13 cellular contexts compared by ENCODE assay signal in genomic region chr4:184400891-184401290, GRCh38.
A peak's percentile ranks its signal among the peaks of the same experiment; 100 is the strongest.
DNase-seq lines count a peak whose midpoint lies in the region; ATAC-seq and TF ChIP-seq lines count a peak whose summit lies in the region.
"Had no signal": no experiment of that assay in that cellular context is flagged by ENCODE, and none has a peak within 500 bp of the region (broad histone marks: within the 10 kb centered on the region; RNA-seq: fewer than 3 reads in every experiment).

No MANE protein-coding gene starts in this region.

- no peaks in the 10 kb centered on the region for H3K27me3 Mint-ChIP-seq in activated CD8-positive, alpha-beta T cell treated with anti-CD3 and anti-CD28 coated beads for 36 hours
- H3K27me3 Mint-ChIP-seq in activated CD4-positive, alpha-beta memory T cell treated with anti-CD3 and anti-CD28 coated beads, Interleukin-2, amount 10 ng/mL, durations not matched to agents 7 days and 5 days: no peaks in the 10 kb centered on the region
- H3K27me3 Mint-ChIP-seq: CD4-positive, alpha-beta memory T cell had no signal

- intact Hi-C loops in HCT116 (cut with micrococcal nuclease) (no loop called here), esophagus squamous epithelium (cut with DNase I) (loop anchor here (10.0 kb wide), 1 partner anchor 134 kb away; no protein-coding TSS in a partner anchor), psoas muscle (cut with DNase I) (no loop called here)
- intact Hi-C loops in activated CD8-positive, alpha-beta T cell treated with anti-CD3 and anti-CD28 coated beads for 36 hours (cut with micrococcal nuclease): no loop called here

- H3K4me1 Mint-ChIP-seq in activated CD8-positive, alpha-beta T cell treated with anti-CD3 and anti-CD28 coated beads for 36 hours (ENCODE audit: low read depth): peaks cover 54% of the 10 kb centered on the region
- H3K4me1 Mint-ChIP-seq in activated CD4-positive, alpha-beta memory T cell treated with anti-CD3 and anti-CD28 coated beads, Interleukin-2, amount 10 ng/mL, durations not matched to agents 7 days and 5 days: peaks cover 45% of the 10 kb centered on the region

- H3K9ac ChIP-seq in HCT116 (ENCODE audit: low read length): no peak overlapping the region

- no peak for ATAC-seq in HCT116
- no peak for ATAC-seq in activated CD8-positive, alpha-beta T cell treated with anti-CD3 and anti-CD28 coated beads for 36 hours
- ATAC-seq in psoas muscle: no peak
- ATAC-seq in GM19452 (IDR thresholded peaks at IDR 0.05; ENCODE audit: unreplicated experiment): no peak
- no peak for ATAC-seq in HG03378 (IDR thresholded peaks at IDR 0.05; ENCODE audit: unreplicated experiment)

- WGBS in esophagus squamous epithelium, 2 donors: 52 to 56% methylated on average over 8 of the region's 8 CpGs
- WGBS in psoas muscle, 3 donors: 76 to 85% (median 82%) methylated on average over 8 of the region's 8 CpGs

- no peaks in the 10 kb centered on the region for H3K9me2 ChIP-seq in HCT116 (ENCODE audit: insufficient read depth)

- no peak overlapping the region for H3K4me3 Mint-ChIP-seq in activated CD8-positive, alpha-beta T cell treated with anti-CD3 and anti-CD28 coated beads for 36 hours
- H3K4me3 Mint-ChIP-seq in activated CD4-positive, alpha-beta memory T cell treated with anti-CD3 and anti-CD28 coated beads, Interleukin-2, amount 10 ng/mL, durations not matched to agents 7 days and 5 days: no peak overlapping the region
- H3K4me3 Mint-ChIP-seq: CD4-positive, alpha-beta memory T cell had no signal

- TF ChIP-seq CTCF in HCT116 (IDR thresholded peaks at IDR 0.05 in 2 of 3, conservative IDR thresholded peaks at IDR 0.05 in 1 of 3; ENCODE audit: borderline replicate concordance in 1 of 3, insufficient read depth in 1 of 3, low read depth in 2 of 3, low read length in 2 of 3) (no peak), esophagus squamous epithelium (IDR thresholded peaks at IDR 0.05) (no peak), psoas muscle (IDR thresholded peaks at IDR 0.05) (no peak)
- TF ChIP-seq CTCF in activated CD8-positive, alpha-beta T cell treated with anti-CD3 and anti-CD28 coated beads for 36 hours (IDR thresholded peaks at IDR 0.05): no peak

- no peak overlapping the region for H3K4me3 ChIP-seq in HCT116 (replicated peaks in 1 of 2; ENCODE audit: low read depth in 1 of 2, low read length in 2 of 2)
- H3K4me3 ChIP-seq in esophagus squamous epithelium: no peak overlapping the region
- H3K4me3 ChIP-seq in psoas muscle: no peak overlapping the region
- H3K4me3 ChIP-seq: cardiac muscle cell had no signal

- H4K20me1 ChIP-seq in HCT116 (ENCODE audit: insufficient read depth): no peaks in the 10 kb centered on the region

- H2AFZ ChIP-seq in HCT116 (ENCODE audit: low read depth, low read length, poor library complexity, severe bottlenecking): no peak overlapping the region

- peak overlapping the region; percentile 10 for H3K27ac Mint-ChIP-seq in activated CD8-positive, alpha-beta T cell treated with anti-CD3 and anti-CD28 coated beads for 36 hours
- no peak overlapping the region for H3K27ac Mint-ChIP-seq in activated CD4-positive, alpha-beta memory T cell treated with anti-CD3 and anti-CD28 coated beads, Interleukin-2, amount 10 ng/mL, durations not matched to agents 7 days and 5 days
- H3K27ac Mint-ChIP-seq: activated T-helper 2 cell treated with anti-CD3 and anti-CD28 coated beads, Interferon-gamma antibody, Interleukin-2, Interleukin-4, amounts not matched to agents 10 μg/mL and 5 μg/mL and 100 μg/mL, durations not matched to agents 14 hours and 24 hours and 36 hours had no signal

- H3K9me3 Mint-ChIP-seq in activated CD8-positive, alpha-beta T cell treated with anti-CD3 and anti-CD28 coated beads for 36 hours: no peaks in the 10 kb centered on the region
- H3K9me3 Mint-ChIP-seq in activated CD4-positive, alpha-beta memory T cell treated with anti-CD3 and anti-CD28 coated beads, Interleukin-2, amount 10 ng/mL, durations not matched to agents 7 days and 5 days: no peaks in the 10 kb centered on the region
- H3K9me3 Mint-ChIP-seq: activated T-helper 2 cell treated with anti-CD3 and anti-CD28 coated beads, Interferon-gamma antibody, Interleukin-2, Interleukin-4, amounts not matched to agents 10 μg/mL and 5 μg/mL and 100 μg/mL, durations not matched to agents 14 hours and 24 hours and 36 hours; CD4-positive, alpha-beta memory T cell had no signal

- H3K79me2 ChIP-seq in HCT116 (ENCODE audit: insufficient read depth, low read length): no peaks in the 10 kb centered on the region

- H3K27me3 ChIP-seq in HCT116 (ENCODE audit: insufficient read depth, low read length) (no peaks in the 10 kb centered on the region), esophagus squamous epithelium (no peaks in the 10 kb centered on the region), psoas muscle (ENCODE audit: insufficient read depth in 3 of 3, low read length in 2 of 3) (no peaks in the 10 kb centered on the region)
- H3K27me3 ChIP-seq: cardiac muscle cell had no signal

- TF ChIP-seq POLR2A in HCT116 (IDR thresholded peaks at IDR 0.05; ENCODE audit: borderline replicate concordance, extremely low read depth, insufficient read depth, insufficient read length) (no peak), esophagus squamous epithelium (IDR thresholded peaks at IDR 0.05) (no peak)

- H3K36me3 ChIP-seq in HCT116 (ENCODE audit: control insufficient read depth in 1 of 2, insufficient read depth in 2 of 2, low read length in 2 of 2): no peaks in the 10 kb centered on the region
- peaks cover 4 to 96% (median 31%) of the 10 kb centered on the region in 3 donors for H3K36me3 ChIP-seq in esophagus squamous epithelium
- peaks cover 2 to 58% of the 10 kb centered on the region in 2 donors for H3K36me3 ChIP-seq in psoas muscle (ENCODE audit: insufficient read depth in 1 of 2, low read depth in 1 of 2)

- no TSS peak for BruUV-seq in HCT116 (replicated peaks; lab: Mats Ljungman, UMichigan)

- RAD21 ChIA-PET in HCT116 (lab: Charles Lee; ENCODE audit: low non-redundant PET in 1 of 2, low total read pairs in 2 of 2, uncharacterized antibody in 2 of 2, unreplicated experiment in 2 of 2): no interaction called here

- H3K9me3 ChIP-seq in HCT116 (ENCODE audit: control insufficient read depth in 1 of 2, insufficient read depth in 1 of 2, low read depth in 1 of 2, low read length in 2 of 2) (no peaks in the 10 kb centered on the region), esophagus squamous epithelium (no peaks in the 10 kb centered on the region), psoas muscle (no peaks in the 10 kb centered on the region)

- POLR2A ChIA-PET in HCT116 (lab: Charles Lee): no interaction called here
- POLR2A ChIA-PET in activated CD8-positive, alpha-beta T cell treated with anti-CD3 and anti-CD28 coated beads for 36 hours (lab: Charles Lee): no interaction called here
- POLR2A ChIA-PET in activated CD4-positive, alpha-beta memory T cell treated with anti-CD3 and anti-CD28 coated beads, Interleukin-2, amount 10 ng/mL, durations not matched to agents 7 days and 5 days (lab: Charles Lee): interaction anchor here (1.5 kb wide), 1 partner anchor 8 kb away, joined by 3 read pairs; no protein-coding TSS in a partner anchor

- TF ChIP-seq RAD21 in HCT116 (IDR thresholded peaks at IDR 0.05; ENCODE audit: low read depth): no peak

- H3K4me2 ChIP-seq in HCT116 (ENCODE audit: low read length): 0 out of 2 replicates have a peak overlapping the region, but pooled peaks have one; percentile 9

- H3K27ac ChIP-seq in HCT116 (ENCODE audit: low read depth, low read length): no peak overlapping the region
- H3K27ac ChIP-seq in esophagus squamous epithelium: peak overlapping the region; percentile 48 to 70 (median 56)
- peak overlapping the region; percentile 84 for H3K27ac ChIP-seq in psoas muscle
- H3K27ac ChIP-seq: cardiac muscle cell had no signal

- H3K36me3 Mint-ChIP-seq in activated CD8-positive, alpha-beta T cell treated with anti-CD3 and anti-CD28 coated beads for 36 hours (ENCODE audit: low read depth): peaks cover 60% of the 10 kb centered on the region
- peaks cover 95% of the 10 kb centered on the region for H3K36me3 Mint-ChIP-seq in activated CD4-positive, alpha-beta memory T cell treated with anti-CD3 and anti-CD28 coated beads, Interleukin-2, amount 10 ng/mL, durations not matched to agents 7 days and 5 days (ENCODE audit: low read depth)

- CTCF ChIA-PET in HCT116 (lab: Charles Lee): no interaction called here
- CTCF ChIA-PET in activated CD8-positive, alpha-beta T cell treated with anti-CD3 and anti-CD28 coated beads for 36 hours (lab: Charles Lee): interaction anchor here (1.5 kb wide), 1 partner anchor 17 kb away, joined by 3 read pairs; no protein-coding TSS in a partner anchor
- CTCF ChIA-PET in activated CD4-positive, alpha-beta memory T cell treated with anti-CD3 and anti-CD28 coated beads, Interleukin-2, amount 10 ng/mL, durations not matched to agents 7 days and 5 days (lab: Charles Lee): no interaction called here

- H3K4me1 ChIP-seq in HCT116 (ENCODE audit: control insufficient read depth in 1 of 2, insufficient read depth in 2 of 2, low read length in 2 of 2) (peaks cover 0 to 9% of the 10 kb centered on the region in 2 experiments; a peak in 1 of 4 replicates), esophagus squamous epithelium (peaks cover 8 to 66% (median 32%) of the 10 kb centered on the region in 3 donors), psoas muscle (peaks cover 55% of the 10 kb centered on the region)

- DNase-seq in HCT116 (ENCODE audit: low read depth, low spot score): no peak
- no peak for DNase-seq in activated CD8-positive, alpha-beta T cell treated with anti-CD3 and anti-CD28 coated beads for 36 hours
- DNase-seq in esophagus squamous epithelium (lab: John Stamatoyannopoulos, UW): no peak
- DNase-seq in psoas muscle: no peak
- no peak for DNase-seq in activated CD4-positive, alpha-beta T cell treated with anti-CD3 and anti-CD28 coated beads, Interleukin-2, amount 50 U/mL, for 1 hour
- no peak for DNase-seq in activated CD4-positive, alpha-beta memory T cell treated with anti-CD3 and anti-CD28 coated beads, Interleukin-2, amount 10 ng/mL, durations not matched to agents 7 days and 5 days
- DNase-seq: CD4-positive, alpha-beta memory T cell; NCI-H2081 treated with DMSO at 0.1 percent for 48 hours; NK-92 treated with Interleukin-12 subunit alpha and Interleukin-12 subunit beta, amount 100 ng/mL, for 24 hours had no signal

TF ChIP-seq in HCT116, 20 proteins besides CTCF, POLR2A, EP300 and RAD21:
- no peak for TF ChIP-seq JUND (IDR thresholded peaks at IDR 0.05)
- no peak for TF ChIP-seq POLR2AphosphoS5 (IDR thresholded peaks at IDR 0.05; ENCODE audit: low read depth, low read length)
- TF ChIP-seq SRF (IDR thresholded peaks at IDR 0.05; ENCODE audit: low read depth): no peak
- no peak for TF ChIP-seq TCF7L2 (IDR thresholded peaks at IDR 0.05; ENCODE audit: borderline replicate concordance, extremely low read depth, insufficient read depth, insufficient read length)
